ENCODE assay signal across 11 cellular contexts in the genomic region with DNA sequence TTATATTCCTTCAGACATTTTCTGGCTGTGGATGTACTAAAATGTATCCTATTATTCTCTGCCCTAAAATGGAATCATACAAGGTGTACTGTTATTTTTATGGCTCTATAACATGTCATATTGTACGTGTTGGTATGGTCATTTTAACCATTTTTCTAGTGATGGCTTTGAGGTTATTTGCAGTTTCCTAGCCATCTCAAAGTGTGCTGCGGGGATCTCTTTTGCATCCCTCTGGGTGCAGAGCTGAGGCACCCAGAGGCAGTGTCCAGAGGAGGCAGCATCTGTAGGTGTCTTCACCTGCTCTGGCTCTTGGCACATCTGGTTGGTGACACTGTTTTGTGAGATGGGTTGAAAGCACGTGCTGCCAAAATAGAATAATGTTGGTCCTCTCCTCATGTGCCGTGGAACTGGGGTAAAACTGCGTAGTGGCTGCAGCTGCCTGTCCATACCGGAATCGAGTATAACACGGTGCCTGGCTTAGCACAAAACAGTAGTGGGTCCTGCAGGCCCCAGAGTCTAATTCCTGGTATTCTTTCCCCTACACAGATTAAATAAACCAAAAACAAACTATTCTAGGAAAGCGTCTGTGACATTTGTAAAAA. TPM values are rescaled to one million over a fixed set of nuclear protein-coding genes. Genes with fewer than 3 reads are reported as not detected.
DNase-seq lines count a peak whose midpoint lies in the region; ATAC-seq and TF ChIP-seq lines count a peak whose summit lies in the region.
"Had no signal": no experiment of that assay in that cellular context is flagged by ENCODE, and none has a peak within 500 bp of the region (broad histone marks: within the 10 kb centered on the region; RNA-seq: fewer than 3 reads in every experiment).

No MANE protein-coding gene starts in this region.

- H3K4me1 ChIP-seq in HCT116 (ENCODE audit: control insufficient read depth in 1 of 2, insufficient read depth in 2 of 2, low read length in 2 of 2) = peaks cover 6 to 9% of the 10 kb centered on the region in 2 experiments; a peak in 3 of 4 replicates
- peaks cover 31% of the 10 kb centered on the region for H3K4me1 ChIP-seq in skeletal muscle satellite cell (ENCODE audit: control insufficient read depth, insufficient read depth, low read length)

- H3K27me3 ChIP-seq in HCT116 (ENCODE audit: insufficient read depth, low read length) (no peaks in the 10 kb centered on the region), skeletal muscle satellite cell (ENCODE audit: control insufficient read depth, insufficient read depth, low read length) (no peaks in the 10 kb centered on the region)
- H3K27me3 ChIP-seq: ascending aorta, SJSA1 had no signal

- H3K27ac ChIP-seq in HCT116 (ENCODE audit: low read depth, low read length) = 0 out of 2 replicates have a peak overlapping the region, but pooled peaks have one; percentile 10
- H3K27ac ChIP-seq: SJSA1 had no signal

- RAD21 ChIA-PET in HCT116 (lab: Charles Lee; ENCODE audit: low non-redundant PET in 1 of 2, low total read pairs in 2 of 2, uncharacterized antibody in 2 of 2, unreplicated experiment in 2 of 2) = no interaction called here

- H2AFZ ChIP-seq in HCT116 (ENCODE audit: low read depth, low read length, poor library complexity, severe bottlenecking) = no peak overlapping the region

- TF ChIP-seq CTCF in HCT116 (IDR thresholded peaks at IDR 0.05 in 2 of 3, conservative IDR thresholded peaks at IDR 0.05 in 1 of 3; ENCODE audit: borderline replicate concordance in 1 of 3, insufficient read depth in 1 of 3, low read depth in 2 of 3, low read length in 2 of 3) = no peak

- H3K4me2 ChIP-seq in HCT116 (ENCODE audit: low read length) (no peak overlapping the region), skeletal muscle satellite cell (ENCODE audit: low read length) (peak overlapping the region; percentile 82)

- TF ChIP-seq RAD21 in HCT116 (IDR thresholded peaks at IDR 0.05; ENCODE audit: low read depth) = no peak

- no peak for ATAC-seq in HCT116
- no peak for ATAC-seq in HG03025 (IDR thresholded peaks at IDR 0.05; ENCODE audit: low FRiP score, unreplicated experiment)
- no peak for ATAC-seq in GM21381 (IDR thresholded peaks at IDR 0.05; ENCODE audit: unreplicated experiment)
- ATAC-seq in HG03039 (IDR thresholded peaks at IDR 0.05; ENCODE audit: unreplicated experiment) = no peak

- H3K4me3 ChIP-seq in HCT116 (replicated peaks in 1 of 2; ENCODE audit: low read depth in 1 of 2, low read length in 2 of 2) (no peak overlapping the region), skeletal muscle satellite cell (ENCODE audit: low read length) (peak overlapping the region; percentile 39)
- H3K4me3 ChIP-seq: SJSA1 had no signal

- H3K9ac ChIP-seq in HCT116 (ENCODE audit: low read length) (no peak overlapping the region), skeletal muscle satellite cell (ENCODE audit: low read depth, low read length) (peak overlapping the region; percentile 44)

- POLR2A ChIA-PET in HCT116 (lab: Charles Lee) = no interaction called here

- TF ChIP-seq POLR2A in HCT116 (IDR thresholded peaks at IDR 0.05; ENCODE audit: borderline replicate concordance, extremely low read depth, insufficient read depth, insufficient read length) = no peak

- H3K9me2 ChIP-seq in HCT116 (ENCODE audit: insufficient read depth) = no peaks in the 10 kb centered on the region

- DNase-seq in HCT116 (ENCODE audit: low read depth, low spot score) (no peak), cardiac septum (ENCODE audit: low spot score) (peak; percentile 51), NCI-H2196 (lab: John Stamatoyannopoulos, UW; ENCODE audit: unreplicated experiment) (no peak)
- peak; percentile 13 for DNase-seq in activated CD8-positive, alpha-beta memory T cell treated with anti-CD3 and anti-CD28 coated beads, Interleukin-2, amount 50 U/mL, for 4 hours
- DNase-seq: stimulated activated CD4-positive, alpha-beta T cell treated with anti-CD3 and anti-CD28 coated beads, Interleukin-1b, Interleukin-23, amount 100 ng/mL, for 48 hours had no signal

- H3K79me2 ChIP-seq in HCT116 (ENCODE audit: insufficient read depth, low read length) = peaks cover 46% of the 10 kb centered on the region

- no peaks in the 10 kb centered on the region for H4K20me1 ChIP-seq in HCT116 (ENCODE audit: insufficient read depth)

- no TSS peak for BruUV-seq in HCT116 (replicated peaks; lab: Mats Ljungman, UMichigan)

- H3K9me3 ChIP-seq in HCT116 (ENCODE audit: control insufficient read depth in 1 of 2, insufficient read depth in 1 of 2, low read depth in 1 of 2, low read length in 2 of 2) = no peaks in the 10 kb centered on the region
- no peaks in the 10 kb centered on the region for H3K9me3 ChIP-seq in skeletal muscle satellite cell (replicated peaks; ENCODE audit: low read length)
- H3K9me3 ChIP-seq: ascending aorta, SJSA1 had no signal

- peaks cover 0 to 28% of the 10 kb centered on the region in 2 experiments; a peak in 2 of 4 replicates for H3K36me3 ChIP-seq in HCT116 (ENCODE audit: control insufficient read depth in 1 of 2, insufficient read depth in 2 of 2, low read length in 2 of 2)
- peaks cover 63% of the 10 kb centered on the region for H3K36me3 ChIP-seq in skeletal muscle satellite cell (ENCODE audit: insufficient read depth, low read length)

- CTCF ChIA-PET in HCT116 (lab: Charles Lee) = no interaction called here

- intact Hi-C loops in HCT116 (cut with micrococcal nuclease) (no loop called here), cardiac septum (cut with DNase I) (no loop called here)

TF ChIP-seq in HCT116, 20 proteins besides CTCF, POLR2A, EP300 and RAD21 (continues in another document):
- TF ChIP-seq EZH2phosphoT487 (IDR thresholded peaks at IDR 0.05; ENCODE audit: borderline replicate concordance) (no peak), JUND (IDR thresholded peaks at IDR 0.05) (no peak), SP1 (IDR thresholded peaks at IDR 0.05; ENCODE audit: low read depth) (no peak), CEBPB (IDR thresholded peaks at IDR 0.05; ENCODE audit: low read depth) (no peak), FOSL1 (IDR thresholded peaks at IDR 0.05; ENCODE audit: low read depth) (no peak), SIN3A (IDR thresholded peaks at IDR 0.05; ENCODE audit: low read depth) (no peak), EGR1 (IDR thresholded peaks at IDR 0.05; ENCODE audit: low read depth) (no peak), ZFX (IDR thresholded peaks at IDR 0.05) (no peak), YY1 (IDR thresholded peaks at IDR 0.05; ENCODE audit: extremely low read depth, insufficient replicate concordance, low read depth, low read length) (no peak), ZNF274 (IDR thresholded peaks at IDR 0.05; ENCODE audit: low read depth, low read length) (no peak)
- TF ChIP-seq, protein P1, sequence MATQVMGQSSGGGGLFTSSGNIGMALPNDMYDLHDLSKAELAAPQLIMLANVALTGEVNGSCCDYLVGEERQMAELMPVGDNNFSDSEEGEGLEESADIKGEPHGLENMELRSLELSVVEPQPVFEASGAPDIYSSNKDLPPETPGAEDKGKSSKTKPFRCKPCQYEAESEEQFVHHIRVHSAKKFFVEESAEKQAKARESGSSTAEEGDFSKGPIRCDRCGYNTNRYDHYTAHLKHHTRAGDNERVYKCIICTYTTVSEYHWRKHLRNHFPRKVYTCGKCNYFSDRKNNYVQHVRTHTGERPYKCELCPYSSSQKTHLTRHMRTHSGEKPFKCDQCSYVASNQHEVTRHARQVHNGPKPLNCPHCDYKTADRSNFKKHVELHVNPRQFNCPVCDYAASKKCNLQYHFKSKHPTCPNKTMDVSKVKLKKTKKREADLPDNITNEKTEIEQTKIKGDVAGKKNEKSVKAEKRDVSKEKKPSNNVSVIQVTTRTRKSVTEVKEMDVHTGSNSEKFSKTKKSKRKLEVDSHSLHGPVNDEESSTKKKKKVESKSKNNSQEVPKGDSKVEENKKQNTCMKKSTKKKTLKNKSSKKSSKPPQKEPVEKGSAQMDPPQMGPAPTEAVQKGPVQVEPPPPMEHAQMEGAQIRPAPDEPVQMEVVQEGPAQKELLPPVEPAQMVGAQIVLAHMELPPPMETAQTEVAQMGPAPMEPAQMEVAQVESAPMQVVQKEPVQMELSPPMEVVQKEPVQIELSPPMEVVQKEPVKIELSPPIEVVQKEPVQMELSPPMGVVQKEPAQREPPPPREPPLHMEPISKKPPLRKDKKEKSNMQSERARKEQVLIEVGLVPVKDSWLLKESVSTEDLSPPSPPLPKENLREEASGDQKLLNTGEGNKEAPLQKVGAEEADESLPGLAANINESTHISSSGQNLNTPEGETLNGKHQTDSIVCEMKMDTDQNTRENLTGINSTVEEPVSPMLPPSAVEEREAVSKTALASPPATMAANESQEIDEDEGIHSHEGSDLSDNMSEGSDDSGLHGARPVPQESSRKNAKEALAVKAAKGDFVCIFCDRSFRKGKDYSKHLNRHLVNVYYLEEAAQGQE (IDR thresholded peaks at IDR 0.05; ENCODE audit: low read depth) = no peak
- TF ChIP-seq, protein P2, sequence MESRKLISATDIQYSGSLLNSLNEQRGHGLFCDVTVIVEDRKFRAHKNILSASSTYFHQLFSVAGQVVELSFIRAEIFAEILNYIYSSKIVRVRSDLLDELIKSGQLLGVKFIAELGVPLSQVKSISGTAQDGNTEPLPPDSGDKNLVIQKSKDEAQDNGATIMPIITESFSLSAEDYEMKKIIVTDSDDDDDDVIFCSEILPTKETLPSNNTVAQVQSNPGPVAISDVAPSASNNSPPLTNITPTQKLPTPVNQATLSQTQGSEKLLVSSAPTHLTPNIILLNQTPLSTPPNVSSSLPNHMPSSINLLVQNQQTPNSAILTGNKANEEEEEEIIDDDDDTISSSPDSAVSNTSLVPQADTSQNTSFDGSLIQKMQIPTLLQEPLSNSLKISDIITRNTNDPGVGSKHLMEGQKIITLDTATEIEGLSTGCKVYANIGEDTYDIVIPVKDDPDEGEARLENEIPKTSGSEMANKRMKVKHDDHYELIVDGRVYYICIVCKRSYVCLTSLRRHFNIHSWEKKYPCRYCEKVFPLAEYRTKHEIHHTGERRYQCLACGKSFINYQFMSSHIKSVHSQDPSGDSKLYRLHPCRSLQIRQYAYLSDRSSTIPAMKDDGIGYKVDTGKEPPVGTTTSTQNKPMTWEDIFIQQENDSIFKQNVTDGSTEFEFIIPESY (IDR thresholded peaks at IDR 0.05; ENCODE audit: extremely low read depth, insufficient replicate concordance, low read length) = no peak
- TF ChIP-seq, protein P3, sequence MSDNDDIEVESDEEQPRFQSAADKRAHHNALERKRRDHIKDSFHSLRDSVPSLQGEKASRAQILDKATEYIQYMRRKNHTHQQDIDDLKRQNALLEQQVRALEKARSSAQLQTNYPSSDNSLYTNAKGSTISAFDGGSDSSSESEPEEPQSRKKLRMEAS (IDR thresholded peaks at IDR 0.05) = no peak

RNA-seq across cellular contexts. Expression of a gene that starts 12.8 kb away (rescaled TPM):
- 564 TPM for total RNA-seq in HCT116 (2021; ENCODE audit: unreplicated experiment)
- polyA plus RNA-seq in HCT116 (2012) = 181 and 274 TPM in 2 replicates
- 668 TPM for total RNA-seq in cardiac septum
- 147 and 206 TPM in 2 replicates for total RNA-seq in skeletal muscle satellite cell (2012; rRNA removed)

RNA-seq across cellular contexts. Expression of a gene that starts 49.0 kb away (rescaled TPM):
- 35.8 TPM for total RNA-seq in HCT116 (2021; ENCODE audit: unreplicated experiment)
- 12.9 and 20.6 TPM in 2 replicates for polyA plus RNA-seq in HCT116 (2012)
- 14.4 TPM for total RNA-seq in cardiac septum
- total RNA-seq in skeletal muscle satellite cell (2012; rRNA removed) = 40.3 and 51.8 TPM in 2 replicates

RNA-seq across cellular contexts. Expression of a gene that starts 53.0 kb away (rescaled TPM):
- total RNA-seq in HCT116 (2021; ENCODE audit: unreplicated experiment) (3.9 TPM), cardiac septum (10.5 TPM)
- polyA plus RNA-seq in HCT116 (2012) = 2.0 and 2.3 TPM in 2 replicates
- total RNA-seq in skeletal muscle satellite cell (2012; rRNA removed) = 1.3 and 2.0 TPM in 2 replicates

Comparison
In these comparisons a context has a peak if more than half of its experiments do, and no peak if none do; other contexts are left out.
1. DNase-seq: peak in activated CD8-positive, alpha-beta memory T cell treated with anti-CD3 and anti-CD28 coated beads, Interleukin-2, amount 50 U/mL, for 4 hours (single experiment) and cardiac septum (single experiment); none in HCT116 (single experiment) and NCI-H2196 (single experiment).